8 cellular contexts compared by ENCODE assay signal in genomic region chr1:155245163-155245524, GRCh38. TPM values are rescaled to one million over a fixed set of nuclear protein-coding genes. Genes with fewer than 3 reads are reported as not detected.
DNase-seq lines count a peak whose midpoint lies in the region; ATAC-seq and TF ChIP-seq lines count a peak whose summit lies in the region.

No MANE protein-coding gene starts in this region.

- TF ChIP-seq CTCF in 22Rv1 (IDR thresholded peaks at IDR 0.05) (no peak), breast epithelium (IDR thresholded peaks at IDR 0.05) (no peak), mucosa of descending colon (IDR thresholded peaks at IDR 0.05) (no peak)

- H3K36me3 ChIP-seq in breast epithelium (no peaks in the 10 kb centered on the region), mucosa of descending colon (ENCODE audit: low read depth) (no peaks in the 10 kb centered on the region)

- intact Hi-C loops in breast epithelium (cut with DNase I; ENCODE audit: low total_unique reads) (no loop called here), mucosa of descending colon (cut with DNase I, micrococcal nuclease) (no loop called here)

- H3K4me1 ChIP-seq in breast epithelium (peaks cover 0 to 5% of the 10 kb centered on the region in 2 donors), mucosa of descending colon (ENCODE audit: low read depth) (peaks cover 27% of the 10 kb centered on the region)

- ATAC-seq in HG03097 (IDR thresholded peaks at IDR 0.05; ENCODE audit: low FRiP score, unreplicated experiment): peak; percentile 4
- ATAC-seq in mucosa of descending colon: no peak
- ATAC-seq in GM21825 (IDR thresholded peaks at IDR 0.05; ENCODE audit: unreplicated experiment): no peak
- no peak for ATAC-seq in GM18519 (IDR thresholded peaks at IDR 0.05; ENCODE audit: low FRiP score, unreplicated experiment)

- no peak for DNase-seq in breast epithelium (ENCODE audit: low spot score in 2 of 2)
- DNase-seq in mucosa of descending colon: no peak
- DNase-seq in NCI-H82 treated with DMSO at 0.1 percent for 48 hours (lab: John Stamatoyannopoulos, UW; ENCODE audit: unreplicated experiment): no peak
- DNase-seq in NCI-H524 treated with DMSO at 0.1 percent for 48 hours (lab: John Stamatoyannopoulos, UW): no peak

- peak overlapping the region; percentile 95 for H3K27ac ChIP-seq in 22Rv1
- H3K27ac ChIP-seq in breast epithelium: peak overlapping the region; percentile 86 to 95

- TF ChIP-seq POLR2A in breast epithelium (IDR thresholded peaks at IDR 0.05): no peak

- peak overlapping the region; percentile 49 to 80 (median 70) for H3K4me3 ChIP-seq in breast epithelium
- H3K4me3 ChIP-seq in mucosa of descending colon: peak overlapping the region; percentile 48

- no peaks in the 10 kb centered on the region for H3K9me3 ChIP-seq in breast epithelium
- no peaks in the 10 kb centered on the region for H3K9me3 ChIP-seq in mucosa of descending colon

- H3K27me3 ChIP-seq in breast epithelium: peaks cover 0 to 3% of the 10 kb centered on the region in 2 donors

RNA-seq across cellular contexts. Expression of gene ENTREP3, which starts 10.1 kb away (rescaled TPM):
- total RNA-seq in breast epithelium (10 to 100 TPM in 2 of 3 donors, 1 to 10 TPM in 1; 8.2 to 12.1 (median 10.2) TPM), mucosa of descending colon (10 to 100 TPM; 16.9 to 42.6 (median 20.4) TPM)

RNA-seq across cellular contexts. Expression of gene SCAMP3, which starts 17.0 kb away (rescaled TPM):
- 10 to 100 TPM; 64.9 to 72.0 (median 68.3) TPM for total RNA-seq in breast epithelium
- total RNA-seq in mucosa of descending colon: 10 to 100 TPM; 43.6 to 53.4 (median 46.8) TPM

RNA-seq across cellular contexts. Expression of gene CLK2, which starts 28.2 kb away (rescaled TPM):
- 10 to 100 TPM; 29.1 to 53.4 (median 48.7) TPM for total RNA-seq in breast epithelium
- 10 to 100 TPM; 43.7 to 51.7 (median 47.8) TPM for total RNA-seq in mucosa of descending colon

RNA-seq across cellular contexts. Expression of gene HCN3, which starts 32.1 kb away (rescaled TPM):
- total RNA-seq in breast epithelium (1 to 10 TPM; 1.3 to 2.3 (median 2.3) TPM), mucosa of descending colon (10 to 100 TPM; 10.3 to 15.6 (median 10.8) TPM)

RNA-seq across cellular contexts. Expression of gene MTX1, which starts 36.6 kb away (rescaled TPM):
- total RNA-seq in breast epithelium (10 to 100 TPM; 41.1 to 50.8 (median 44.8) TPM), mucosa of descending colon (10 to 100 TPM; 26.1 to 41.1 (median 35.6) TPM)
